In genomic region chr20:14360386-14360785, GRCh38 we compare ENCODE assay signal across 16 cellular contexts. TPM values are rescaled to one million over a fixed set of nuclear protein-coding genes. Genes with fewer than 3 reads are reported as not detected.
"Had no signal": no experiment of that assay in that cellular context is flagged by ENCODE, and none has a peak within 500 bp of the region (broad histone marks: within the 10 kb centered on the region; RNA-seq: fewer than 3 reads in every experiment).

No MANE protein-coding gene starts in this region.

- H3K27ac ChIP-seq: dorsolateral prefrontal cortex, esophagus muscularis mucosa, gastrocnemius medialis, heart right ventricle, neural progenitor cell, pancreas, tibial nerve had no signal

- H3K4me3 ChIP-seq: dorsolateral prefrontal cortex, esophagus muscularis mucosa, gastrocnemius medialis, heart right ventricle, neural progenitor cell, pancreas, smooth muscle cell, tibial nerve had no signal

- ATAC-seq: gastrocnemius medialis; heart right ventricle; pancreas; stimulated activated memory B cell treated with anti-CD40 and anti-IgM and Interleukin-4, amounts not matched to agents 10 μg/mL and 1 μg/mL and 100 μg/mL, for 72 hours had no signal

- DNase-seq: activated CD4-positive, alpha-beta T cell treated with anti-CD3 and anti-CD28 coated beads, Interleukin-2, amount 10 ng/mL, durations not matched to agents 7 days and 5 days; activated CD4-positive, CD25-positive, alpha-beta regulatory T cell; activated naive CD4-positive, alpha-beta T cell treated with anti-CD3 and anti-CD28 coated beads, Interleukin-2, amount 50 U/mL, for 16 hours; amniotic stem cell; dorsolateral prefrontal cortex; gastrocnemius medialis; heart right ventricle; pancreas; T-helper 2 cell had no signal

RNA-seq across cellular contexts. Expression of gene FLRT3, which starts 23.0 kb away (rescaled TPM):
- total RNA-seq: activated CD4-positive, alpha-beta T cell treated with anti-CD3 and anti-CD28 coated beads, Interleukin-2, amount 10 ng/mL, durations not matched to agents 7 days and 5 days; activated CD8-positive, alpha-beta memory T cell treated with anti-CD3 and anti-CD28 coated beads for 36 hours; activated T-helper 2 cell treated with anti-CD3 and anti-CD28 coated beads, Interferon-gamma antibody, Interleukin-2, Interleukin-4, amounts not matched to agents 10 μg/mL and 5 μg/mL and 100 μg/mL, durations not matched to agents 14 hours and 24 hours and 36 hours had no signal
